15 cellular contexts compared by ENCODE assay signal in the genomic region with DNA sequence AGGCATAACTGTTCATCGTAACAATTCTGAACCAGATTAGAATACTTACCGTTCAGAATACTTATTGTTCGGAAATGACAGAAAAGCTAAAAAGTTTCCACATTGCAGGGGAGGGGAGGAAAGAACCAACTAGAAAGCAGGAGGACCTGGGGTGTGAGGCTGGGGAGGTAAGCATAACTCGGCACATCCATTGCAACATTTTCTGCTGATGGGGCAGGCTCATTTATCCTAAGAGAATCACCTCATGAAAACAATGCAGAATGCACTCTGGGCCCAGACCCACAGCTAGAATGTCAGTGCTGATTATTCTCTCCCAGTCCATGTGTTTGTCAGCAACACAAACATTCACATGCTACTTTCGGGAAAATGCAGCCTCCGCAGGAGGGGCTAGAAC.
"Had no signal": no experiment of that assay in that cellular context is flagged by ENCODE, and none has a peak within 500 bp of the region (broad histone marks: within the 10 kb centered on the region; RNA-seq: fewer than 3 reads in every experiment).

No MANE protein-coding gene starts in this region.

- H3K9me3 ChIP-seq: breast epithelium, spleen had no signal

- H3K27me3 ChIP-seq: breast epithelium, spleen had no signal

- H3K36me3 ChIP-seq: breast epithelium had no signal

- H3K9me3 Mint-ChIP-seq: activated T-cell treated with anti-CD3 and anti-CD28 coated beads, Interleukin-2, amount 50 U/mL, for 24 hours; stimulated activated memory B cell treated with anti-CD40 and anti-IgM and Interleukin-4, amounts not matched to agents 10 μg/mL and 1 μg/mL and 100 μg/mL, for 72 hours had no signal

- H3K27ac Mint-ChIP-seq: activated CD8-positive, alpha-beta memory T cell treated with anti-CD3 and anti-CD28 coated beads, Interleukin-2, amount 10 ng/mL, durations not matched to agents 7 days and 5 days; activated naive CD8-positive, alpha-beta T cell; activated T-cell treated with anti-CD3 and anti-CD28 coated beads, Interleukin-2, amount 50 U/mL, for 24 hours; stimulated activated memory B cell treated with anti-CD40 and anti-IgM and Interleukin-4, amounts not matched to agents 10 μg/mL and 1 μg/mL and 100 μg/mL, for 72 hours; T-helper 17 cell had no signal

- DNase-seq: activated CD4-positive, alpha-beta T cell treated with anti-CD3 and anti-CD28 coated beads, Interleukin-2, amount 50 U/mL, for 48 hours; activated CD8-positive, alpha-beta memory T cell treated with anti-CD3 and anti-CD28 coated beads, Interleukin-2, amount 10 ng/mL, durations not matched to agents 7 days and 5 days; activated gamma-delta T cell; activated T-cell treated with anti-CD3 and anti-CD28 coated beads, Interleukin-2, amount 50 U/mL, for 24 hours; aorta; left cardiac atrium; mammary epithelial cell; right cardiac atrium; spleen; stimulated activated CD4-positive, alpha-beta T cell treated with anti-CD3 and anti-CD28 coated beads, Interleukin-1b, Interleukin-23, amount 100 ng/mL, for 48 hours; T-helper 17 cell; trophoblast cell had no signal

- H3K27ac ChIP-seq: breast epithelium, spleen had no signal

- H3K4me3 ChIP-seq: breast epithelium, spleen had no signal

- H3K4me3 Mint-ChIP-seq: activated CD8-positive, alpha-beta memory T cell treated with anti-CD3 and anti-CD28 coated beads, Interleukin-2, amount 10 ng/mL, durations not matched to agents 7 days and 5 days; activated naive CD8-positive, alpha-beta T cell; activated T-cell treated with anti-CD3 and anti-CD28 coated beads, Interleukin-2, amount 50 U/mL, for 24 hours; stimulated activated memory B cell treated with anti-CD40 and anti-IgM and Interleukin-4, amounts not matched to agents 10 μg/mL and 1 μg/mL and 100 μg/mL, for 72 hours; T-helper 17 cell had no signal

- H3K27me3 Mint-ChIP-seq: activated CD8-positive, alpha-beta memory T cell treated with anti-CD3 and anti-CD28 coated beads, Interleukin-2, amount 10 ng/mL, durations not matched to agents 7 days and 5 days; activated naive CD8-positive, alpha-beta T cell; activated T-cell treated with anti-CD3 and anti-CD28 coated beads, Interleukin-2, amount 50 U/mL, for 24 hours; stimulated activated memory B cell treated with anti-CD40 and anti-IgM and Interleukin-4, amounts not matched to agents 10 μg/mL and 1 μg/mL and 100 μg/mL, for 72 hours had no signal
